Comparison of ENCODE assay signal across 1 cellular context in the genomic region with DNA sequence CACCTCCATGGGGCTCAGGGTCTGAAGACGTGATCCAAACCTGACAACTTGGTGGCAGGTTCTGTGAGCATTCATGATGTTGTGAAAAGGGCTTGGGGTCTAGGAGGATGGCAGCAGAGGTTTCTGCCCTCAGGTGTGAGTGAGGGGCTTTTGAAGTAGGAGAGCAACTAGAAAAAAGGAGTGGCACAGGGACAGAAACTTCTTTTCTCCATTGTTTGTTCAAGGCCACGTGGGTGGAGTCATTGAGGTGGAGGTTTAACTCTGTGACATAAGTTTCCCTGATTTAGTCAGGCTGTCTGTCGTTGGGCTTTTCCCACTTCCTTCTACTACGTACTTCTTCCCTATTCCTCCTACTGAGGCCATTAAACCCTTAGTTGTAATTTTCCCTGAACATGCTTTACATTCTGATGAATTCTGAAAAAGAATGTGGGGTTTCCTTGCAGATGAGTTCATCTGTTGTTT.
A peak's percentile ranks its signal among the peaks of the same experiment; 100 is the strongest.
TF ChIP-seq lines count a peak whose summit lies in the region.

No MANE protein-coding gene starts in this region.

TF ChIP-seq in IMR-90, 13 proteins besides CTCF, POLR2A, EP300 and RAD21 (continued from another document):
- TF ChIP-seq MXI1 (IDR thresholded peaks at IDR 0.05; ENCODE audit: borderline replicate concordance, low read depth, low read length): 0 out of 2 replicates have a peak, but pooled peaks have one; percentile 32
- TF ChIP-seq, protein P1, sequence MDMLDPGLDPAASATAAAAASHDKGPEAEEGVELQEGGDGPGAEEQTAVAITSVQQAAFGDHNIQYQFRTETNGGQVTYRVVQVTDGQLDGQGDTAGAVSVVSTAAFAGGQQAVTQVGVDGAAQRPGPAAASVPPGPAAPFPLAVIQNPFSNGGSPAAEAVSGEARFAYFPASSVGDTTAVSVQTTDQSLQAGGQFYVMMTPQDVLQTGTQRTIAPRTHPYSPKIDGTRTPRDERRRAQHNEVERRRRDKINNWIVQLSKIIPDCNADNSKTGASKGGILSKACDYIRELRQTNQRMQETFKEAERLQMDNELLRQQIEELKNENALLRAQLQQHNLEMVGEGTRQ (IDR thresholded peaks at IDR 0.05; ENCODE audit: low read depth, low read length): peak; percentile 76
- no peak for TF ChIP-seq CEBPB (IDR thresholded peaks at IDR 0.05; ENCODE audit: low read depth, low read length)
